8 cellular contexts compared by ENCODE assay signal in the genomic region with DNA sequence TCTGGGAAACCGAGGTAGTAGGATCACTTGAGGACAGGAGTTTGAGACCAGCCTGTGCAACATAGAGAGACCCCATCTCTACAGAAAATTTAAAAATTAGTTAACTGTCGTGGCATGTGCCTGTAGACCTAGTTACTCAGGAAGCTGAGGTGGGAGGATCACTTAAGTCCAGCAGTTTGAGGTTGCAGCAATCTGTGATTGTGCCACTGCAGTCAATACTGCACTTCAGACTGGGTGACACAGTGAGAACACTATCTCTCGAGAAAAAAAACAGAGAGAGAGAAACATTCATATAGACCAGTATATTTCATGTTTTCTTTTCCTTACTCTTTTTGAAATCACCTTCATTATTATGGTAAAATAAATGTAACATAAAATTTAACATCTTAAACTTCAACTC.
"Had no signal": no experiment of that assay in that cellular context is flagged by ENCODE, and none has a peak within 500 bp of the region (broad histone marks: within the 10 kb centered on the region; RNA-seq: fewer than 3 reads in every experiment).

No MANE protein-coding gene starts in this region.

- H3K4me3 ChIP-seq: GM23248, HAP-1 had no signal

- FAIRE-seq: HTR-8/SVneo had no signal

- H3K9me3 ChIP-seq: HAP-1 had no signal

- ATAC-seq: HCT116 had no signal

- H3K9ac ChIP-seq: GM23248 had no signal

- H3K36me3 ChIP-seq: HAP-1 had no signal

- H2AFZ ChIP-seq: GM23248 had no signal

- H3K27ac ChIP-seq: GM23248 had no signal

- H3K4me1 ChIP-seq: HAP-1 had no signal

- DNase-seq: GM23248, GOT3, H7, HFFc6, KBM-7 had no signal
